Comparison of ENCODE assay signal across 1 cellular context in the genomic region with DNA sequence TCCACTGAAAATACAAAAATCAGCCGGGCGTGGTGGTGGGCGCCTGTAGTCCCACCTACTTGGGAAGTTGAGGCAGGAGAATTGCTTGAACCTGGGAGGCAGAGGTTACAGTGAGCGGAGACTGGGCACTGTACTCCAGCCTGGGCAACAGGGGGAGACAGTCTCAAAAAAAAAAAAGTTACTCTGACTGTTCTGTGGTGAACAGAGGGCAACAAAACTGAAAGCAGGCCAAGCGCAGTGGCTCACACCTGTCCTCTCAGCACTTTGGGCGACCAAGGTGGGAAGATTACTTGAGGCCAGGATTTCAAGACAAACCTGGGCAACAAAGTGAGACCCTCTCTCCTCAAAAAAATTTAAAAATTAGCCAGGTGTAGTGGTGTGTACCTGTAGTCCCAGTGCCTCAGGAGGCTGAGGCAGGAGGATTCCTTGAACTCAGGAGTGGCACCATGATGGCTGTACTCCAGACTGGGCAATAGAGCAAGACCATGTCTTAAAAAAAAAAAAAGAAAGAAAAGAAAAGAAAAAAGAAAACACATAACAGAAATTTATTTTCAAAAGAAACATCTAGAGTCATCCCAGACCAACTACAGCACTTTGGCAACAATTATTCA.
TF ChIP-seq lines count a peak whose summit lies in the region.

No MANE protein-coding gene starts in this region.

TF ChIP-seq in GM23338, 12 proteins besides CTCF, POLR2A, EP300 and RAD21 (continued from another document):
- TF ChIP-seq, protein P1, sequence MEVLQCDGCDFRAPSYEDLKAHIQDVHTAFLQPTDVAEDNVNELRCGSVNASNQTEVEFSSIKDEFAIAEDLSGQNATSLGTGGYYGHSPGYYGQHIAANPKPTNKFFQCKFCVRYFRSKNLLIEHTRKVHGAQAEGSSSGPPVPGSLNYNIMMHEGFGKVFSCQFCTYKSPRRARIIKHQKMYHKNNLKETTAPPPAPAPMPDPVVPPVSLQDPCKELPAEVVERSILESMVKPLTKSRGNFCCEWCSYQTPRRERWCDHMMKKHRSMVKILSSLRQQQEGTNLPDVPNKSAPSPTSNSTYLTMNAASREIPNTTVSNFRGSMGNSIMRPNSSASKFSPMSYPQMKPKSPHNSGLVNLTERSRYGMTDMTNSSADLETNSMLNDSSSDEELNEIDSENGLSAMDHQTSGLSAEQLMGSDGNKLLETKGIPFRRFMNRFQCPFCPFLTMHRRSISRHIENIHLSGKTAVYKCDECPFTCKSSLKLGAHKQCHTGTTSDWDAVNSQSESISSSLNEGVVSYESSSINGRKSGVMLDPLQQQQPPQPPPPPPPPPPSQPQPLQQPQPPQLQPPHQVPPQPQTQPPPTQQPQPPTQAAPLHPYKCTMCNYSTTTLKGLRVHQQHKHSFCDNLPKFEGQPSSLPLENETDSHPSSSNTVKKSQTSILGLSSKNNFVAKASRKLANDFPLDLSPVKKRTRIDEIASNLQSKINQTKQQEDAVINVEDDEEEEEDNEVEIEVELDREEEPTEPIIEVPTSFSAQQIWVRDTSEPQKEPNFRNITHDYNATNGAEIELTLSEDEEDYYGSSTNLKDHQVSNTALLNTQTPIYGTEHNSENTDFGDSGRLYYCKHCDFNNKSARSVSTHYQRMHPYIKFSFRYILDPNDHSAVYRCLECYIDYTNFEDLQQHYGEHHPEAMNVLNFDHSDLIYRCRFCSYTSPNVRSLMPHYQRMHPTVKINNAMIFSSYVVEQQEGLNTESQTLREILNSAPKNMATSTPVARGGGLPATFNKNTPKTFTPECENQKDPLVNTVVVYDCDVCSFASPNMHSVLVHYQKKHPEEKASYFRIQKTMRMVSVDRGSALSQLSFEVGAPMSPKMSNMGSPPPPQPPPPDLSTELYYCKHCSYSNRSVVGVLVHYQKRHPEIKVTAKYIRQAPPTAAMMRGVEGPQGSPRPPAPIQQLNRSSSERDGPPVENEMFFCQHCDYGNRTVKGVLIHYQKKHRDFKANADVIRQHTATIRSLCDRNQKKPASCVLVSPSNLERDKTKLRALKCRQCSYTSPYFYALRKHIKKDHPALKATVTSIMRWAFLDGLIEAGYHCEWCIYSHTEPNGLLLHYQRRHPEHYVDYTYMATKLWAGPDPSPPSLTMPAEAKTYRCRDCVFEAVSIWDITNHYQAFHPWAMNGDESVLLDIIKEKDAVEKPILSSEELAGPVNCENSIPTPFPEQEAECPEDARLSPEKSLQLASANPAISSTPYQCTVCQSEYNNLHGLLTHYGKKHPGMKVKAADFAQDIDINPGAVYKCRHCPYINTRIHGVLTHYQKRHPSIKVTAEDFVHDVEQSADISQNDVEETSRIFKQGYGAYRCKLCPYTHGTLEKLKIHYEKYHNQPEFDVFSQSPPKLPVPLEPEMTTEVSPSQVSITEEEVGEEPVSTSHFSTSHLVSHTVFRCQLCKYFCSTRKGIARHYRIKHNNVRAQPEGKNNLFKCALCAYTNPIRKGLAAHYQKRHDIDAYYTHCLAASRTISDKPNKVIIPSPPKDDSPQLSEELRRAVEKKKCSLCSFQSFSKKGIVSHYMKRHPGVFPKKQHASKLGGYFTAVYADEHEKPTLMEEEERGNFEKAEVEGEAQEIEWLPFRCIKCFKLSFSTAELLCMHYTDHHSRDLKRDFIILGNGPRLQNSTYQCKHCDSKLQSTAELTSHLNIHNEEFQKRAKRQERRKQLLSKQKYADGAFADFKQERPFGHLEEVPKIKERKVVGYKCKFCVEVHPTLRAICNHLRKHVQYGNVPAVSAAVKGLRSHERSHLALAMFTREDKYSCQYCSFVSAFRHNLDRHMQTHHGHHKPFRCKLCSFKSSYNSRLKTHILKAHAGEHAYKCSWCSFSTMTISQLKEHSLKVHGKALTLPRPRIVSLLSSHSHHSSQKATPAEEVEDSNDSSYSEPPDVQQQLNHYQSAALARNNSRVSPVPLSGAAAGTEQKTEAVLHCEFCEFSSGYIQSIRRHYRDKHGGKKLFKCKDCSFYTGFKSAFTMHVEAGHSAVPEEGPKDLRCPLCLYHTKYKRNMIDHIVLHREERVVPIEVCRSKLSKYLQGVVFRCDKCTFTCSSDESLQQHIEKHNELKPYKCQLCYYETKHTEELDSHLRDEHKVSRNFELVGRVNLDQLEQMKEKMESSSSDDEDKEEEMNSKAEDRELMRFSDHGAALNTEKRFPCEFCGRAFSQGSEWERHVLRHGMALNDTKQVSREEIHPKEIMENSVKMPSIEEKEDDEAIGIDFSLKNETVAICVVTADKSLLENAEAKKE (CRISPR knock-in tag; IDR thresholded peaks at IDR 0.05), result no peak
- TF ChIP-seq NANOG (IDR thresholded peaks at IDR 0.05; ENCODE audit: borderline replicate concordance) (no peak), EZH2phosphoT487 (IDR thresholded peaks at IDR 0.05; ENCODE audit: unreplicated experiment) (no peak), ZNF114 (CRISPR knock-in tag; IDR thresholded peaks at IDR 0.05) (no peak), STAT1 (IDR thresholded peaks at IDR 0.05; ENCODE audit: unreplicated experiment) (no peak), CREB1 (CRISPR knock-in tag; IDR thresholded peaks at IDR 0.05; ENCODE audit: low read depth) (no peak)
- TF ChIP-seq, protein P2, sequence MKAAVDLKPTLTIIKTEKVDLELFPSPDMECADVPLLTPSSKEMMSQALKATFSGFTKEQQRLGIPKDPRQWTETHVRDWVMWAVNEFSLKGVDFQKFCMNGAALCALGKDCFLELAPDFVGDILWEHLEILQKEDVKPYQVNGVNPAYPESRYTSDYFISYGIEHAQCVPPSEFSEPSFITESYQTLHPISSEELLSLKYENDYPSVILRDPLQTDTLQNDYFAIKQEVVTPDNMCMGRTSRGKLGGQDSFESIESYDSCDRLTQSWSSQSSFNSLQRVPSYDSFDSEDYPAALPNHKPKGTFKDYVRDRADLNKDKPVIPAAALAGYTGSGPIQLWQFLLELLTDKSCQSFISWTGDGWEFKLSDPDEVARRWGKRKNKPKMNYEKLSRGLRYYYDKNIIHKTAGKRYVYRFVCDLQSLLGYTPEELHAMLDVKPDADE (IDR thresholded peaks at IDR 0.05), result no peak
- TF ChIP-seq, protein P3, sequence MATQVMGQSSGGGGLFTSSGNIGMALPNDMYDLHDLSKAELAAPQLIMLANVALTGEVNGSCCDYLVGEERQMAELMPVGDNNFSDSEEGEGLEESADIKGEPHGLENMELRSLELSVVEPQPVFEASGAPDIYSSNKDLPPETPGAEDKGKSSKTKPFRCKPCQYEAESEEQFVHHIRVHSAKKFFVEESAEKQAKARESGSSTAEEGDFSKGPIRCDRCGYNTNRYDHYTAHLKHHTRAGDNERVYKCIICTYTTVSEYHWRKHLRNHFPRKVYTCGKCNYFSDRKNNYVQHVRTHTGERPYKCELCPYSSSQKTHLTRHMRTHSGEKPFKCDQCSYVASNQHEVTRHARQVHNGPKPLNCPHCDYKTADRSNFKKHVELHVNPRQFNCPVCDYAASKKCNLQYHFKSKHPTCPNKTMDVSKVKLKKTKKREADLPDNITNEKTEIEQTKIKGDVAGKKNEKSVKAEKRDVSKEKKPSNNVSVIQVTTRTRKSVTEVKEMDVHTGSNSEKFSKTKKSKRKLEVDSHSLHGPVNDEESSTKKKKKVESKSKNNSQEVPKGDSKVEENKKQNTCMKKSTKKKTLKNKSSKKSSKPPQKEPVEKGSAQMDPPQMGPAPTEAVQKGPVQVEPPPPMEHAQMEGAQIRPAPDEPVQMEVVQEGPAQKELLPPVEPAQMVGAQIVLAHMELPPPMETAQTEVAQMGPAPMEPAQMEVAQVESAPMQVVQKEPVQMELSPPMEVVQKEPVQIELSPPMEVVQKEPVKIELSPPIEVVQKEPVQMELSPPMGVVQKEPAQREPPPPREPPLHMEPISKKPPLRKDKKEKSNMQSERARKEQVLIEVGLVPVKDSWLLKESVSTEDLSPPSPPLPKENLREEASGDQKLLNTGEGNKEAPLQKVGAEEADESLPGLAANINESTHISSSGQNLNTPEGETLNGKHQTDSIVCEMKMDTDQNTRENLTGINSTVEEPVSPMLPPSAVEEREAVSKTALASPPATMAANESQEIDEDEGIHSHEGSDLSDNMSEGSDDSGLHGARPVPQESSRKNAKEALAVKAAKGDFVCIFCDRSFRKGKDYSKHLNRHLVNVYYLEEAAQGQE (IDR thresholded peaks at IDR 0.05; ENCODE audit: unreplicated experiment), result no peak
TF ChIP-seq in GM23338: peak in this region for 0.
